ENCODE assay signal across 9 cellular contexts in the genomic region with DNA sequence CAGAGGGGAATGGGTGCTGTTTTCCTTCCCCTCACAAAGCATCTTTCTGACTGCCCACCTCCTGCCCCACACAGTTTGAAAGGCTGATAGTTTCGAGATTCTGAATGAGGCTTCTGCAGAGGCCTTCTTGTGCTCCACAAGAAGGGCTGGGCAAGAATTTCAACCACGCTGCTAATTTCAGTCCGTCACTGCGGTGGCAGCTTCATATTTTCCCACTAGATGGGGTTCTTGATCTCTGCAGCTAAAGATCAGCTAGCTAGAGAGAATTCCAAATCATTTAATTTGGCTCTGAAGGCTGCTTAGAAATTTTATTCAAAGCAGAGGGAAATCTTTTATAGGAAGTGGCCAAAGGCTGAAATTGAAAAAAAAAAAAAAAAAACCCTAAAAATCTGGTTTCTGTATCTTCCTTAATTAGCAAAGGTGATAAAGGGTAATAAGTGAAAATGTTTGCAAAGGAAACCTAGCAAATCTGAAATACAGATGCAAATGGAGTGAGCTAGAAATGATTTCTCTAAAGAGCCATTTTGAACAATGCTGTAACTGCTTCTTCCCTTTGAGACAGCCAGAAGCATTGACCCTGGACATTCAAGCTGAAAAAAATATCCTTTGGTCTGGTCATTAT. TPM values are rescaled to one million over a fixed set of nuclear protein-coding genes. Genes with fewer than 3 reads are reported as not detected.
DNase-seq lines count a peak whose midpoint lies in the region; ATAC-seq and TF ChIP-seq lines count a peak whose summit lies in the region.
"Had no signal": no experiment of that assay in that cellular context is flagged by ENCODE, and none has a peak within 500 bp of the region (broad histone marks: within the 10 kb centered on the region; RNA-seq: fewer than 3 reads in every experiment).

No MANE protein-coding gene starts in this region.

- H3K4me3 Mint-ChIP-seq in neural crest cell: no peak overlapping the region

- no peak overlapping the region for H3K27ac Mint-ChIP-seq in neural crest cell (ENCODE audit: unreplicated experiment)

- POLR2A ChIA-PET in AG04449 (lab: Yijun Ruan, JAX): no interaction called here
- POLR2A ChIA-PET in HEK293T (lab: Yijun Ruan, JAX): no interaction called here

- ATAC-seq in GM18861 (IDR thresholded peaks at IDR 0.05; ENCODE audit: unreplicated experiment): no peak
- no peak for ATAC-seq in GM18517 (IDR thresholded peaks at IDR 0.05; ENCODE audit: unreplicated experiment)

- TF ChIP-seq CTCF in AG04449 (IDR thresholded peaks at IDR 0.05; ENCODE audit: insufficient read depth, low read length, missing control alignments) (peak; percentile 47), neural crest cell (conservative IDR thresholded peaks at IDR 0.05) (peak; percentile 72)

- H3K4me3 ChIP-seq in AG04449 (ENCODE audit: low read depth, low read length): no peak overlapping the region

- H3K4me1 Mint-ChIP-seq in neural crest cell: no peaks in the 10 kb centered on the region

- H3K27me3 Mint-ChIP-seq in neural crest cell (ENCODE audit: low read depth): peaks cover 14% of the 10 kb centered on the region

- no peaks in the 10 kb centered on the region for H3K9me3 Mint-ChIP-seq in neural crest cell

- peaks cover 4% of the 10 kb centered on the region for H3K36me3 Mint-ChIP-seq in neural crest cell (ENCODE audit: low read depth)

- CTCF ChIA-PET in AG04449 (lab: Yijun Ruan, JAX) (interaction anchor here (0.7 to 7.7 kb wide), 15 partner anchors 8 to 747 kb away, joined by 3 to 173 read pairs (median 3); no protein-coding TSS in a partner anchor), HEK293T (lab: Yijun Ruan, JAX) (interaction anchor here (0.6 to 2.6 kb wide), 4 partner anchors 25 to 153 kb away, joined by 3 to 15 read pairs (median 7); no protein-coding TSS in a partner anchor)

- DNase-seq in AG04449 (ENCODE audit: low read depth, low spot score) (peak; percentile 28), HEK293T (ENCODE audit: extremely low spot score) (peak; percentile 44), RKO (ENCODE audit: low spot score) (peak; percentile 45), fibroblast of peridontal ligament (ENCODE audit: extremely low read depth) (peak; percentile 81), neural crest cell (ENCODE audit: low read depth, low spot score) (peak; percentile 38)
- no peak for DNase-seq in activated CD4-positive, alpha-beta T cell treated with anti-CD3 and anti-CD28 coated beads for 1 hour

TF ChIP-seq in HEK293T, 16 proteins besides CTCF, POLR2A, EP300 and RAD21:
- TF ChIP-seq CTBP1 (IDR thresholded peaks at IDR 0.05; ENCODE audit: borderline replicate concordance): no peak
- no peak for TF ChIP-seq L3MBTL2 (conservative IDR thresholded peaks at IDR 0.05)
- TF ChIP-seq HDGF (IDR thresholded peaks at IDR 0.05; ENCODE audit: borderline replicate concordance): no peak
- TF ChIP-seq FOXK2 (IDR thresholded peaks at IDR 0.05): no peak
- TF ChIP-seq BHLHE40 (IDR thresholded peaks at IDR 0.05; ENCODE audit: borderline replicate concordance): no peak
- TF ChIP-seq SUZ12 (IDR thresholded peaks at IDR 0.05): no peak
- no peak for TF ChIP-seq FOXA1 (IDR thresholded peaks at IDR 0.05)
- no peak for TF ChIP-seq SP1 (IDR thresholded peaks at IDR 0.05)
- TF ChIP-seq FOXM1 (IDR thresholded peaks at IDR 0.05; ENCODE audit: borderline replicate concordance): no peak
- TF ChIP-seq ARNT (IDR thresholded peaks at IDR 0.05): no peak
- TF ChIP-seq TARDBP (IDR thresholded peaks at IDR 0.05): no peak
- TF ChIP-seq ELF4 (IDR thresholded peaks at IDR 0.05): no peak
- TF ChIP-seq, protein P1, sequence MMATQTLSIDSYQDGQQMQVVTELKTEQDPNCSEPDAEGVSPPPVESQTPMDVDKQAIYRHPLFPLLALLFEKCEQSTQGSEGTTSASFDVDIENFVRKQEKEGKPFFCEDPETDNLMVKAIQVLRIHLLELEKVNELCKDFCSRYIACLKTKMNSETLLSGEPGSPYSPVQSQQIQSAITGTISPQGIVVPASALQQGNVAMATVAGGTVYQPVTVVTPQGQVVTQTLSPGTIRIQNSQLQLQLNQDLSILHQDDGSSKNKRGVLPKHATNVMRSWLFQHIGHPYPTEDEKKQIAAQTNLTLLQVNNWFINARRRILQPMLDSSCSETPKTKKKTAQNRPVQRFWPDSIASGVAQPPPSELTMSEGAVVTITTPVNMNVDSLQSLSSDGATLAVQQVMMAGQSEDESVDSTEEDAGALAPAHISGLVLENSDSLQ (IDR thresholded peaks at IDR 0.05): no peak

RNA-seq across cellular contexts. Expression of a gene that starts 38.0 kb away (rescaled TPM):
- not detected in 2 replicates for total RNA-seq in neural crest cell
- total RNA-seq: temporal lobe had no signal
